1 cellular context compared by ENCODE assay signal in the genomic region with DNA sequence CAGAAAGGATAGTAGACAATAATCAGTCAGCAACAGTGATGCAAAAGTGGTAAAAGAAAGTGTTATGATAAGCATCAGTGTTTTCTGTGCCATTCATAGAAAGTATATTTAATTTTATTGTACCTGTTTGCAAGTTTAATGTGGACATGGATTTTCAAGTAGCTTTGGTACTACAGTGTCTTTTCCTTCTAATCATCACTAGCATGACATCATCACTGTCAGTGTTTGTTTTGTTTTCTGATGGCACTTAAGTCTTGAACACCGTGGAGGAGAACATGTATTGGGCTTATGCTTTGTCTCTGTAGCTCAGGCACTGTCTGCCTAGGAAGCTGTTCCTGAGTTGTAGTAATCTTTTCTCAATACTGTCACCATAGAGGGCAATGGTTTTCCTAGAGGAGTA.
TF ChIP-seq lines count a peak whose summit lies in the region.

No MANE protein-coding gene starts in this region.

TF ChIP-seq in HepG2, 621 proteins besides CTCF, POLR2A, EP300 and RAD21:
- TF ChIP-seq SP4 (CRISPR knock-in tag; IDR thresholded peaks at IDR 0.05) (no peak), ZNF747 (CRISPR knock-in tag; IDR thresholded peaks at IDR 0.05; ENCODE audit: borderline replicate concordance) (no peak), RBM22 (optimal IDR thresholded peaks at IDR 0.05; ENCODE audit: low read length) (peak; percentile 31), ATF7 (IDR thresholded peaks at IDR 0.05) (peak; percentile 82), ATF7 (CRISPR knock-in tag; IDR thresholded peaks at IDR 0.05) (no peak), CREB1 (IDR thresholded peaks at IDR 0.05) (peak; percentile 48; the same call in 1 of the 2 replicates), CREB1 (CRISPR knock-in tag; IDR thresholded peaks at IDR 0.05) (no peak)
- TF ChIP-seq, protein P1, sequence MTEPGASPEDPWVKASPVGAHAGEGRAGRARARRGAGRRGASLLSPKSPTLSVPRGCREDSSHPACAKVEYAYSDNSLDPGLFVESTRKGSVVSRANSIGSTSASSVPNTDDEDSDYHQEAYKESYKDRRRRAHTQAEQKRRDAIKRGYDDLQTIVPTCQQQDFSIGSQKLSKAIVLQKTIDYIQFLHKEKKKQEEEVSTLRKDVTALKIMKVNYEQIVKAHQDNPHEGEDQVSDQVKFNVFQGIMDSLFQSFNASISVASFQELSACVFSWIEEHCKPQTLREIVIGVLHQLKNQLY (CRISPR knock-in tag; IDR thresholded peaks at IDR 0.05), result no peak
